21 cellular contexts compared by ENCODE assay signal in the genomic region with DNA sequence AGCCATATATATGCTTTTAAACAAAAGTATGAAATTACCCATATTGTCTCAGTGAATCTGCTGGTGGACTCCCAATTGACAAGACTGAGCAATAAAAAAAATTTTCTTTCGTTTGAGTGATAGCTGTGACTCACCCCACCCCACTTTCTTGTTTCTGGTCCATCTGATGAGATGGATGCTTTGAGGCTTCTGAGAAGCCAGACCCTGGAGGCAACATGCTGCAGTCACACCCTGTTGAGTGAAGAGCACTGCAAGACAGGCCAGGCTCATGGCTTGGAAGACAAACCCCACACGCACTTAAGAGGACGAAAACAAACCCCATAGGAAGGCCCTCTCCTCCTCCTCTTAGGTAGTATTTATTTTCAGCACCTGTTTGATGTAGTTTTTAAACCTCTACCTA.
"Had no signal": no experiment of that assay in that cellular context is flagged by ENCODE, and none has a peak within 500 bp of the region (broad histone marks: within the 10 kb centered on the region; RNA-seq: fewer than 3 reads in every experiment).

No MANE protein-coding gene starts in this region.

- H3K36me3 Mint-ChIP-seq: naive thymus-derived CD4-positive, alpha-beta T cell; stimulated activated memory B cell treated with anti-CD40 and anti-IgM and Interleukin-4, amounts not matched to agents 10 μg/mL and 1 μg/mL and 100 μg/mL, for 72 hours had no signal

- H3K4me1 ChIP-seq: colonic mucosa, gastrocnemius medialis, heart right ventricle, stomach, transverse colon had no signal

- ATAC-seq: esophagus mucosa; gastrocnemius medialis; heart right ventricle; left lobe of liver; naive thymus-derived CD4-positive, alpha-beta T cell; right cardiac atrium had no signal

- H3K27me3 ChIP-seq: colonic mucosa, gastrocnemius medialis, heart right ventricle, ovary, stomach, transverse colon had no signal

- H3K9me3 Mint-ChIP-seq: stimulated activated memory B cell treated with anti-CD40 and anti-IgM and Interleukin-4, amounts not matched to agents 10 μg/mL and 1 μg/mL and 100 μg/mL, for 72 hours had no signal

- H3K4me1 Mint-ChIP-seq: naive thymus-derived CD4-positive, alpha-beta T cell; stimulated activated memory B cell treated with anti-CD40 and anti-IgM and Interleukin-4, amounts not matched to agents 10 μg/mL and 1 μg/mL and 100 μg/mL, for 72 hours had no signal

- H3K9me3 ChIP-seq: colonic mucosa, gastrocnemius medialis, heart right ventricle, ovary, stomach, thoracic aorta, transverse colon had no signal

- H3K4me3 ChIP-seq: colonic mucosa, gastrocnemius medialis, heart right ventricle, ovary, smooth muscle cell, stomach, thoracic aorta, transverse colon had no signal

- H3K4me3 Mint-ChIP-seq: naive thymus-derived CD4-positive, alpha-beta T cell; stimulated activated memory B cell treated with anti-CD40 and anti-IgM and Interleukin-4, amounts not matched to agents 10 μg/mL and 1 μg/mL and 100 μg/mL, for 72 hours had no signal

- H3K27ac Mint-ChIP-seq: naive thymus-derived CD4-positive, alpha-beta T cell; stimulated activated memory B cell treated with anti-CD40 and anti-IgM and Interleukin-4, amounts not matched to agents 10 μg/mL and 1 μg/mL and 100 μg/mL, for 72 hours had no signal

- FAIRE-seq: endothelial cell of umbilical vein had no signal

- H3K36me3 ChIP-seq: colonic mucosa, gastrocnemius medialis, heart right ventricle, ovary, stomach, thoracic aorta, transverse colon had no signal

- DNase-seq: colonic mucosa; dermis blood vessel endothelial cell; gastrocnemius medialis; heart right ventricle; hypothalamus; islet precursor cell; mammary epithelial cell; naive thymus-derived CD4-positive, alpha-beta T cell; ovary; right cardiac atrium; stimulated activated CD4-positive, alpha-beta T cell treated with anti-CD3 and anti-CD28 coated beads, Interleukin-4, amount 100 ng/mL, for 1 hour; stimulated activated CD8-positive, alpha-beta memory T cell treated with anti-CD3 and anti-CD28 coated beads, Interleukin-4, amount 100 ng/mL, for 48 hours; stomach; substantia nigra; transverse colon had no signal

- H3K27me3 Mint-ChIP-seq: naive thymus-derived CD4-positive, alpha-beta T cell; stimulated activated memory B cell treated with anti-CD40 and anti-IgM and Interleukin-4, amounts not matched to agents 10 μg/mL and 1 μg/mL and 100 μg/mL, for 72 hours had no signal

- H3K27ac ChIP-seq: colonic mucosa, gastrocnemius medialis, heart right ventricle, ovary, stomach, thoracic aorta, transverse colon had no signal
